8 cellular contexts compared by ENCODE assay signal in genomic region chr3:127406309-127407025, GRCh38.
DNase-seq lines count a peak whose midpoint lies in the region; ATAC-seq and TF ChIP-seq lines count a peak whose summit lies in the region.

No MANE protein-coding gene starts in this region.

- ATAC-seq in SK-N-SH treated with all-trans-retinoic acid at 6 μM for 48 hours = peak; percentile 71
- ATAC-seq in HG02678 (IDR thresholded peaks at IDR 0.05; ENCODE audit: unreplicated experiment) = no peak
- no peak for ATAC-seq in GM18502 (IDR thresholded peaks at IDR 0.05; ENCODE audit: poor library complexity, unreplicated experiment)

- H3K36me3 ChIP-seq in DOHH2 (ENCODE audit: control insufficient read depth, low read length) (no peaks in the 10 kb centered on the region), H7 (replicated peaks; ENCODE audit: control insufficient read depth, insufficient read depth, low read length) (no peaks in the 10 kb centered on the region)
- no peaks in the 10 kb centered on the region for H3K36me3 ChIP-seq in effector memory CD4-positive, alpha-beta T cell (ENCODE audit: control insufficient read depth, insufficient read depth, low read length)

- no peak overlapping the region for H3K4me2 ChIP-seq in DOHH2 (ENCODE audit: low read length)

- H3K27me3 ChIP-seq in DOHH2 (ENCODE audit: control insufficient read depth, low read length) (no peaks in the 10 kb centered on the region), H7 (ENCODE audit: control insufficient read depth, insufficient read depth, low read length) (no peaks in the 10 kb centered on the region)
- H3K27me3 ChIP-seq in effector memory CD4-positive, alpha-beta T cell (replicated peaks; ENCODE audit: control insufficient read depth, insufficient read depth, low read length, poor library complexity, severe bottlenecking) = no peaks in the 10 kb centered on the region

- H3K9me3 ChIP-seq in DOHH2 (ENCODE audit: control insufficient read depth, insufficient read depth, low read length) = no peaks in the 10 kb centered on the region
- no peaks in the 10 kb centered on the region for H3K9me3 ChIP-seq in effector memory CD4-positive, alpha-beta T cell (ENCODE audit: control insufficient read depth, low read length)

- no peaks in the 10 kb centered on the region for H3F3A ChIP-seq in DOHH2 (ENCODE audit: control insufficient read depth, insufficient read depth)

- H3K79me2 ChIP-seq in DOHH2 (ENCODE audit: control insufficient read depth, low read length) = no peaks in the 10 kb centered on the region

- H3K27ac ChIP-seq in DOHH2 (ENCODE audit: low read depth, low read length) = no peak overlapping the region
- H3K27ac ChIP-seq in effector memory CD4-positive, alpha-beta T cell (ENCODE audit: insufficient read depth, low read length, poor library complexity, severe bottlenecking) = no peak overlapping the region

- no peaks in the 10 kb centered on the region for H3K9me2 ChIP-seq in DOHH2 (replicated peaks; ENCODE audit: control insufficient read depth, low read length)

- no peaks in the 10 kb centered on the region for H4K20me1 ChIP-seq in DOHH2 (ENCODE audit: control insufficient read depth, insufficient read depth, low read depth, low read length)

- H3K4me3 ChIP-seq in DOHH2 (ENCODE audit: low read length) (no peak overlapping the region), H7 (ENCODE audit: insufficient read depth, low read depth, low read length) (no peak overlapping the region)
- H3K4me3 ChIP-seq in effector memory CD4-positive, alpha-beta T cell (ENCODE audit: insufficient read depth, low read depth, low read length, poor library complexity, severe bottlenecking) = no peak overlapping the region

- TF ChIP-seq CTCF in DOHH2 (IDR thresholded peaks at IDR 0.05; ENCODE audit: low read depth, low read length, poor library complexity, severe bottlenecking) = peak; percentile 56

- peak; percentile 65 for DNase-seq in H7
- peak; percentile 88 for DNase-seq in mesenteric fat pad (ENCODE audit: low spot score)
- no peak for DNase-seq in UCSD-AML1 (lab: John Stamatoyannopoulos, UW; ENCODE audit: unreplicated experiment)
- no peak for DNase-seq in effector memory CD4-positive, alpha-beta T cell

- H3K4me1 ChIP-seq in DOHH2 (ENCODE audit: control insufficient read depth, low read length) = no peaks in the 10 kb centered on the region
- H3K4me1 ChIP-seq in effector memory CD4-positive, alpha-beta T cell (ENCODE audit: control insufficient read depth, insufficient read depth, low read length, poor library complexity, severe bottlenecking) = no peaks in the 10 kb centered on the region

TF ChIP-seq in SK-N-SH treated with all-trans-retinoic acid at 6 μM for 48 hours, 23 proteins besides CTCF, POLR2A, EP300 and RAD21 (continues in another document):
- TF ChIP-seq GLIS3 (CRISPR knock-in tag; IDR thresholded peaks at IDR 0.05) = no peak
- TF ChIP-seq ZNF565 (CRISPR knock-in tag; conservative IDR thresholded peaks at IDR 0.05; ENCODE audit: low read depth) = no peak
- TF ChIP-seq ZNF70 (CRISPR knock-in tag; IDR thresholded peaks at IDR 0.05) = no peak
- no peak for TF ChIP-seq TOX (CRISPR knock-in tag; IDR thresholded peaks at IDR 0.05; ENCODE audit: borderline replicate concordance)
- no peak for TF ChIP-seq CREB5 (CRISPR knock-in tag; IDR thresholded peaks at IDR 0.05; ENCODE audit: low read depth)
- TF ChIP-seq PATZ1 (CRISPR knock-in tag; IDR thresholded peaks at IDR 0.05; ENCODE audit: borderline replicate concordance) = no peak
- TF ChIP-seq TSHZ2 (CRISPR knock-in tag; IDR thresholded peaks at IDR 0.05) = no peak
- no peak for TF ChIP-seq ARNTL (CRISPR knock-in tag; IDR thresholded peaks at IDR 0.05; ENCODE audit: borderline replicate concordance, low read depth)
- TF ChIP-seq ZNF8 (CRISPR knock-in tag; IDR thresholded peaks at IDR 0.05) = no peak
- TF ChIP-seq ZC3H10 (CRISPR knock-in tag; IDR thresholded peaks at IDR 0.05) = no peak
- no peak for TF ChIP-seq ISL1 (CRISPR knock-in tag; IDR thresholded peaks at IDR 0.05)
- no peak for TF ChIP-seq ZFP3 (CRISPR knock-in tag; IDR thresholded peaks at IDR 0.05)
- no peak for TF ChIP-seq CSDC2 (CRISPR knock-in tag; IDR thresholded peaks at IDR 0.05)
- TF ChIP-seq TCF4 (CRISPR knock-in tag; IDR thresholded peaks at IDR 0.05; ENCODE audit: borderline replicate concordance) = no peak
- TF ChIP-seq OSR1 (CRISPR knock-in tag; IDR thresholded peaks at IDR 0.05) = no peak
- TF ChIP-seq ESRRG (CRISPR knock-in tag; IDR thresholded peaks at IDR 0.05) = no peak
- TF ChIP-seq POU6F1 (CRISPR knock-in tag; IDR thresholded peaks at IDR 0.05; ENCODE audit: borderline replicate concordance, low read depth) = no peak
- no peak for TF ChIP-seq ZFP30 (CRISPR knock-in tag; IDR thresholded peaks at IDR 0.05)
- TF ChIP-seq BACH2 (CRISPR knock-in tag; IDR thresholded peaks at IDR 0.05; ENCODE audit: borderline replicate concordance) = no peak

Comparison
In these comparisons a context has a peak if more than half of its experiments do, and no peak if none do; other contexts are left out.
1. DNase-seq: peak in H7 (single experiment) and mesenteric fat pad (single experiment); none in UCSD-AML1 (single experiment) and effector memory CD4-positive, alpha-beta T cell (0 of 3).